ENCODE assay signal across 1 cellular context in the genomic region with DNA sequence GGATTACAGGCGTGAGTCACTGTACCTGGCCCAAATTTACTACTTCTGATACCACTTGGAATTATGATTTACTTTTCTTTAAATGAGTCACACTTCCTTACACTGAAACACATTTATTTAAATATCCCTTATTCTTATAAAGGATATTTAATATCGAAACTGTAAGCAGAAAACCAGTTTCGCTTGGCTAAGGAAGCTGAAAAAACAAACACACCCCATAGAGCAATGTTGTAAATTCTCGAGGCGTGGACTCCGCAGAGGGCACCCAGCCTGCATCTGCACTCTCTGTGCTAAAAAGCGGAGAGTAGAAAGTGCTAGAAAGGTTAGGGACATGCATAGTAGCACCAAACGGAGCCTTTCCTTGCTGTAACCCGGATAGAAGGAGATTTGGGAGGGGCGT.
TF ChIP-seq lines count a peak whose summit lies in the region.

No MANE protein-coding gene starts in this region.

TF ChIP-seq in SK-N-SH treated with all-trans-retinoic acid at 6 μM for 48 hours, 23 proteins besides CTCF, POLR2A, EP300 and RAD21 (continued from another document):
- TF ChIP-seq, protein P1, sequence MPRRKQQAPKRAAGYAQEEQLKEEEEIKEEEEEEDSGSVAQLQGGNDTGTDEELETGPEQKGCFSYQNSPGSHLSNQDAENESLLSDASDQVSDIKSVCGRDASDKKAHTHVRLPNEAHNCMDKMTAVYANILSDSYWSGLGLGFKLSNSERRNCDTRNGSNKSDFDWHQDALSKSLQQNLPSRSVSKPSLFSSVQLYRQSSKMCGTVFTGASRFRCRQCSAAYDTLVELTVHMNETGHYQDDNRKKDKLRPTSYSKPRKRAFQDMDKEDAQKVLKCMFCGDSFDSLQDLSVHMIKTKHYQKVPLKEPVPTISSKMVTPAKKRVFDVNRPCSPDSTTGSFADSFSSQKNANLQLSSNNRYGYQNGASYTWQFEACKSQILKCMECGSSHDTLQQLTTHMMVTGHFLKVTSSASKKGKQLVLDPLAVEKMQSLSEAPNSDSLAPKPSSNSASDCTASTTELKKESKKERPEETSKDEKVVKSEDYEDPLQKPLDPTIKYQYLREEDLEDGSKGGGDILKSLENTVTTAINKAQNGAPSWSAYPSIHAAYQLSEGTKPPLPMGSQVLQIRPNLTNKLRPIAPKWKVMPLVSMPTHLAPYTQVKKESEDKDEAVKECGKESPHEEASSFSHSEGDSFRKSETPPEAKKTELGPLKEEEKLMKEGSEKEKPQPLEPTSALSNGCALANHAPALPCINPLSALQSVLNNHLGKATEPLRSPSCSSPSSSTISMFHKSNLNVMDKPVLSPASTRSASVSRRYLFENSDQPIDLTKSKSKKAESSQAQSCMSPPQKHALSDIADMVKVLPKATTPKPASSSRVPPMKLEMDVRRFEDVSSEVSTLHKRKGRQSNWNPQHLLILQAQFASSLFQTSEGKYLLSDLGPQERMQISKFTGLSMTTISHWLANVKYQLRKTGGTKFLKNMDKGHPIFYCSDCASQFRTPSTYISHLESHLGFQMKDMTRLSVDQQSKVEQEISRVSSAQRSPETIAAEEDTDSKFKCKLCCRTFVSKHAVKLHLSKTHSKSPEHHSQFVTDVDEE (CRISPR knock-in tag; IDR thresholded peaks at IDR 0.05), result no peak
- no peak for TF ChIP-seq ZNF70 (CRISPR knock-in tag; IDR thresholded peaks at IDR 0.05)
- no peak for TF ChIP-seq CSDC2 (CRISPR knock-in tag; IDR thresholded peaks at IDR 0.05)
- no peak for TF ChIP-seq GLIS3 (CRISPR knock-in tag; IDR thresholded peaks at IDR 0.05)
- TF ChIP-seq TCF4 (CRISPR knock-in tag; IDR thresholded peaks at IDR 0.05; ENCODE audit: borderline replicate concordance), result no peak
- TF ChIP-seq, protein P2, sequence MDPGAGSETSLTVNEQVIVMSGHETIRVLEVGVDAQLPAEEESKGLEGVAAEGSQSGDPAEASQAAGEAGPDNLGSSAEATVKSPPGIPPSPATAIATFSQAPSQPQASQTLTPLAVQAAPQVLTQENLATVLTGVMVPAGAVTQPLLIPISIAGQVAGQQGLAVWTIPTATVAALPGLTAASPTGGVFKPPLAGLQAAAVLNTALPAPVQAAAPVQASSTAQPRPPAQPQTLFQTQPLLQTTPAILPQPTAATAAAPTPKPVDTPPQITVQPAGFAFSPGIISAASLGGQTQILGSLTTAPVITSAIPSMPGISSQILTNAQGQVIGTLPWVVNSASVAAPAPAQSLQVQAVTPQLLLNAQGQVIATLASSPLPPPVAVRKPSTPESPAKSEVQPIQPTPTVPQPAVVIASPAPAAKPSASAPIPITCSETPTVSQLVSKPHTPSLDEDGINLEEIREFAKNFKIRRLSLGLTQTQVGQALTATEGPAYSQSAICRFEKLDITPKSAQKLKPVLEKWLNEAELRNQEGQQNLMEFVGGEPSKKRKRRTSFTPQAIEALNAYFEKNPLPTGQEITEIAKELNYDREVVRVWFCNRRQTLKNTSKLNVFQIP (CRISPR knock-in tag; IDR thresholded peaks at IDR 0.05; ENCODE audit: borderline replicate concordance, low read depth), result no peak
- TF ChIP-seq ZFP30 (CRISPR knock-in tag; IDR thresholded peaks at IDR 0.05), result no peak
TF ChIP-seq in SK-N-SH treated with all-trans-retinoic acid at 6 μM for 48 hours: peak in this region for 0.
